In genomic region chr13:35225582-35225981, GRCh38 we compare ENCODE assay signal across 1 cellular context.
TF ChIP-seq lines count a peak whose summit lies in the region.

No MANE protein-coding gene starts in this region.

TF ChIP-seq in SK-N-SH treated with all-trans-retinoic acid at 6 μM for 48 hours, 23 proteins besides CTCF, POLR2A, EP300 and RAD21 (continued from another document):
- TF ChIP-seq CREB5 (CRISPR knock-in tag; IDR thresholded peaks at IDR 0.05; ENCODE audit: low read depth) = no peak
- no peak for TF ChIP-seq ZNF565 (CRISPR knock-in tag; conservative IDR thresholded peaks at IDR 0.05; ENCODE audit: low read depth)
